In genomic region chr1:45491464-45492260, GRCh38 we compare ENCODE assay signal across 8 cellular contexts. TPM values are rescaled to one million over a fixed set of nuclear protein-coding genes. Genes with fewer than 3 reads are reported as not detected.
DNase-seq lines count a peak whose midpoint lies in the region; ATAC-seq and TF ChIP-seq lines count a peak whose summit lies in the region.

No MANE protein-coding gene starts in this region.

- H2BK5ac ChIP-seq in mesendoderm (ENCODE audit: low read length): no peak overlapping the region

- no TSS peak for BruUV-seq in mammary epithelial cell (replicated peaks; lab: Mats Ljungman, UMichigan)

- no peak overlapping the region for H3K23ac ChIP-seq in mesendoderm (ENCODE audit: low read length)

- peaks cover 0 to 5% of the 10 kb centered on the region in 2 experiments; a peak in 2 of 4 replicates for H3K4me1 ChIP-seq in SK-N-SH (ENCODE audit: control insufficient read depth in 1 of 2, insufficient read depth in 2 of 2, low read depth in 1 of 2, low read length in 1 of 2)
- peaks cover 15% of the 10 kb centered on the region for H3K4me1 ChIP-seq in mammary epithelial cell (ENCODE audit: insufficient read depth, low read length)
- no peaks in the 10 kb centered on the region for H3K4me1 ChIP-seq in mesendoderm (ENCODE audit: control insufficient read depth, low read depth, low read length)
- no peaks in the 10 kb centered on the region for H3K4me1 ChIP-seq in urinary bladder (ENCODE audit: insufficient read depth)

- H4K20me1 ChIP-seq in SK-N-SH (ENCODE audit: insufficient read depth) (no peaks in the 10 kb centered on the region), mammary epithelial cell (ENCODE audit: insufficient read depth, low read length) (no peaks in the 10 kb centered on the region)

- intact Hi-C loops in mammary epithelial cell (cut with micrococcal nuclease): loop anchor here (1.0 to 10.0 kb wide), 8 partner anchors 9 to 774 kb away; partner anchors contain the start of genes CCDC163, MMACHC, MUTYH and RNU5D-1
- intact Hi-C loops in posterior cingulate gyrus (cut with DNase I): loop anchor here (2.0 to 5.0 kb wide), 2 partner anchors 149 to 475 kb away; partner anchors contain the start of genes MUTYH and TOE1

- H3K27me3 ChIP-seq in SK-N-SH (ENCODE audit: insufficient read depth) (no peaks in the 10 kb centered on the region), mammary epithelial cell (ENCODE audit: insufficient read depth, low read length) (no peaks in the 10 kb centered on the region), mesendoderm (ENCODE audit: insufficient read depth, low read length, poor library complexity) (no peaks in the 10 kb centered on the region)

- H2AFZ ChIP-seq in SK-N-SH (ENCODE audit: low read depth) (peak overlapping the region; percentile 74), mammary epithelial cell (ENCODE audit: low read depth, low read length) (peak overlapping the region; percentile 38)

- no peaks in the 10 kb centered on the region for H3K9me3 ChIP-seq in SK-N-SH
- no peaks in the 10 kb centered on the region for H3K9me3 ChIP-seq in mammary epithelial cell (replicated peaks; ENCODE audit: insufficient read depth, low read length)

- no peak overlapping the region for H2AK5ac ChIP-seq in mesendoderm (ENCODE audit: low read length)

- H3K9me2 ChIP-seq in SK-N-SH: no peaks in the 10 kb centered on the region

- no peak overlapping the region for H3K56ac ChIP-seq in mesendoderm (ENCODE audit: low read length)

- H3K4ac ChIP-seq in mesendoderm (ENCODE audit: low read depth, low read length): no peak overlapping the region

- ATAC-seq in SK-N-SH treated with all-trans-retinoic acid at 6 μM for 48 hours: no peak

- H3K4me3 ChIP-seq in SK-N-SH (ENCODE audit: low read depth in 2 of 2, low read length in 1 of 2) (peak overlapping the region; percentile 36 to 98), mammary epithelial cell (replicated peaks in 1 of 3; ENCODE audit: insufficient read depth in 1 of 3, low read depth in 2 of 3, low read length in 3 of 3) (peak overlapping the region in 1 of 3 experiments; percentile 12), mesendoderm (ENCODE audit: low read length) (no peak overlapping the region), urinary bladder (ENCODE audit: low read depth, low read length) (peak overlapping the region; percentile 36)

- H3K4me2 ChIP-seq in SK-N-SH: peak overlapping the region; percentile 90
- peak overlapping the region; percentile 76 for H3K4me2 ChIP-seq in mammary epithelial cell (ENCODE audit: insufficient read depth, low read depth, low read length)
- H3K4me2 ChIP-seq in mesendoderm (ENCODE audit: low read length): no peak overlapping the region

- no peak overlapping the region for H2BK15ac ChIP-seq in mesendoderm (replicated peaks; ENCODE audit: low read depth)

- H3K36me3 ChIP-seq in SK-N-SH (replicated peaks in 1 of 2; ENCODE audit: control insufficient read depth in 1 of 2, insufficient read depth in 2 of 2, low read length in 1 of 2) (no peaks in the 10 kb centered on the region), mammary epithelial cell (ENCODE audit: insufficient read depth, low read length) (no peaks in the 10 kb centered on the region), mesendoderm (ENCODE audit: control insufficient read depth, insufficient read depth, low read length) (no peaks in the 10 kb centered on the region), urinary bladder (ENCODE audit: insufficient read depth) (no peaks in the 10 kb centered on the region)

- no peak for DNase-seq in SK-N-SH
- DNase-seq in mammary epithelial cell: no peak
- DNase-seq in mesendoderm: no peak
- DNase-seq in NCI-H82 treated with DMSO at 0.1 percent for 48 hours (lab: John Stamatoyannopoulos, UW; ENCODE audit: unreplicated experiment): no peak
- no peak for DNase-seq in UCSD-AML1 (lab: John Stamatoyannopoulos, UW; ENCODE audit: unreplicated experiment)
- no peak for DNase-seq in posterior cingulate gyrus

- H2BK120ac ChIP-seq in mesendoderm (ENCODE audit: low read depth, low read length): no peak overlapping the region

- no peak overlapping the region for H4K8ac ChIP-seq in mesendoderm (ENCODE audit: low read depth, low read length)

- dilution Hi-C loops in mammary epithelial cell (cut with HindIII; ENCODE audit: low sequenced_read_pairs): no loop called here

- in situ Hi-C loops in mammary epithelial cell (cut with MboI; ENCODE audit: low sequenced_read_pairs in 2 of 2): loop anchor here (5.0 to 25.0 kb wide), 4 partner anchors 134 to 704 kb away; partner anchors contain the start of genes HECTD3 (in 2 of the 2), UROD (in 2 of the 2), BEST4 (in 1 of the 2) and RPS8 (in 1 of the 2)

- TF ChIP-seq CTCF in SK-N-SH (IDR thresholded peaks at IDR 0.05) (no peak), mammary epithelial cell (conservative IDR thresholded peaks at IDR 0.05 in 1 of 2, IDR thresholded peaks at IDR 0.05 in 1 of 2; ENCODE audit: extremely low read depth in 1 of 2, insufficient read depth in 1 of 2, low read depth in 1 of 2, low read length in 2 of 2) (no peak)

- no peak for TF ChIP-seq RAD21 in SK-N-SH (IDR thresholded peaks at IDR 0.05; ENCODE audit: low read length)

- POLR2A ChIA-PET in SK-N-SH (lab: Yijun Ruan, JAX): interaction anchor here (0.9 to 3.7 kb wide), 7 partner anchors 8 to 479 kb away, joined by 3 to 24 read pairs (median 3); partner anchors contain the start of genes AKR1A1, CCDC163, MMACHC and MUTYH

- no peak overlapping the region for H3K18ac ChIP-seq in mesendoderm (ENCODE audit: low read length)

- no peak overlapping the region for H3K9ac ChIP-seq in SK-N-SH
- H3K9ac ChIP-seq in mammary epithelial cell (ENCODE audit: insufficient read depth, low read length): no peak overlapping the region
- peak overlapping the region; percentile 3 for H3K9ac ChIP-seq in mesendoderm (ENCODE audit: low read length)

- 41% methylated on average over 18 of the region's 19 CpGs for WGBS in SK-N-SH (ENCODE audit: low lambda C conversion rate)
- WGBS in mammary epithelial cell (ENCODE audit: low coverage, missing lambda C conversion rate): 45% methylated on average over 18 of the region's 19 CpGs
- no CpG with 5 or more reads among the region's 19 CpGs for WGBS in mesendoderm (ENCODE audit: extremely low coverage, insufficient coverage, low lambda C conversion rate)
- 51% methylated on average over 19 of the region's 19 CpGs for WGBS in urinary bladder

- TF ChIP-seq EP300 in SK-N-SH (IDR thresholded peaks at IDR 0.05; ENCODE audit: borderline replicate concordance in 1 of 2, low read depth in 1 of 2, low read length in 1 of 2): no peak

- H3K27ac ChIP-seq in SK-N-SH (ENCODE audit: low read depth in 2 of 2, low read length in 1 of 2): no peak overlapping the region
- no peak overlapping the region for H3K27ac ChIP-seq in mammary epithelial cell (ENCODE audit: insufficient read depth, low read depth, low read length)
- H3K27ac ChIP-seq in mesendoderm (ENCODE audit: low read depth, low read length): no peak overlapping the region
- H3K27ac ChIP-seq in urinary bladder (ENCODE audit: low read depth): no peak overlapping the region

- no peaks in the 10 kb centered on the region for H3F3A ChIP-seq in SK-N-SH (replicated peaks; ENCODE audit: insufficient read depth)

- H4K5ac ChIP-seq in mesendoderm (ENCODE audit: low read length): no peak overlapping the region

- H3K79me2 ChIP-seq in SK-N-SH (ENCODE audit: insufficient read depth) (no peaks in the 10 kb centered on the region), mammary epithelial cell (ENCODE audit: insufficient read depth, low read length) (no peaks in the 10 kb centered on the region), mesendoderm (ENCODE audit: control insufficient read depth, insufficient read depth, low read length) (no peaks in the 10 kb centered on the region)

- CTCF ChIA-PET in SK-N-SH (lab: Yijun Ruan, JAX) (interaction anchor here (0.6 to 7.9 kb wide), 19 partner anchors 9 to 1286 kb away, joined by 3 to 158 read pairs (median 4); partner anchors contain the start of genes HPDL, MMACHC, MUTYH and PRDX1), mammary epithelial cell (lab: Charles Lee; ENCODE audit: low non-redundant PET) (interaction anchor here (0.6 kb wide), 2 partner anchors 428 to 761 kb away, joined by 3 read pairs; no protein-coding TSS in a partner anchor)

- no peaks in the 10 kb centered on the region for H3K79me1 ChIP-seq in mesendoderm (ENCODE audit: low read length)

RNA-seq across cellular contexts. Expression of gene TESK2, which starts 0.7 kb away (rescaled TPM):
- polyA plus RNA-seq in SK-N-SH (2012; rRNA removed): 1.3 TPM in 2 replicates
- polyA plus RNA-seq in SK-N-SH (2012; cell fraction: cytosol; rRNA removed): 1.1 TPM in 2 replicates
- polyA plus RNA-seq in SK-N-SH (2012; cell fraction: nucleus; rRNA removed): 2.5 and 3.2 TPM in 2 replicates
- total RNA-seq in mammary epithelial cell: 1 to 10 TPM; 3.8 to 4.5 TPM
- polyA plus RNA-seq in mammary epithelial cell: 2.4 TPM
- 1.9 TPM for polyA minus RNA-seq in mammary epithelial cell
- 3.1 TPM for polyA plus RNA-seq in mesendoderm (2013, experiment 1 of 2)
- polyA plus RNA-seq in mesendoderm (2013, experiment 2 of 2): 3.3 TPM
- 3.2 TPM for total RNA-seq in urinary bladder
- 5.7 TPM for polyA plus RNA-seq in urinary bladder

RNA-seq across cellular contexts. Expression of gene CCDC163, which starts 8.2 kb away (rescaled TPM):
- polyA plus RNA-seq in SK-N-SH (2012; rRNA removed) (1.1 and 1.6 TPM in 2 replicates), mammary epithelial cell (3.1 TPM), urinary bladder (2.8 TPM)
- polyA plus RNA-seq in SK-N-SH (2012; cell fraction: cytosol; rRNA removed): 0.93 and 1.1 TPM in 2 replicates
- 0.58 and 0.98 TPM in 2 replicates for polyA plus RNA-seq in SK-N-SH (2012; cell fraction: nucleus; rRNA removed)
- total RNA-seq in mammary epithelial cell (1 to 10 TPM; 1.0 to 5.1 TPM), urinary bladder (0.42 TPM)
- 10.5 TPM for polyA minus RNA-seq in mammary epithelial cell
- 1.6 TPM for polyA plus RNA-seq in mesendoderm (2013, experiment 1 of 2)
- 1.8 TPM for polyA plus RNA-seq in mesendoderm (2013, experiment 2 of 2)

RNA-seq across cellular contexts. Expression of gene MMACHC, which starts 8.4 kb away (rescaled TPM):
- polyA plus RNA-seq in SK-N-SH (2012; rRNA removed) (4.0 and 4.3 TPM in 2 replicates), mammary epithelial cell (9.4 TPM), urinary bladder (2.7 TPM)
- polyA plus RNA-seq in SK-N-SH (2012; cell fraction: cytosol; rRNA removed): 1.8 and 2.5 TPM in 2 replicates
- 2.7 and 3.2 TPM in 2 replicates for polyA plus RNA-seq in SK-N-SH (2012; cell fraction: nucleus; rRNA removed)
- total RNA-seq in mammary epithelial cell (10 to 100 TPM in 1 of 2 donors, 1 to 10 TPM in 1; 4.3 to 10.4 TPM), urinary bladder (1.9 TPM)
- polyA minus RNA-seq in mammary epithelial cell: 14.1 TPM
- polyA plus RNA-seq in mesendoderm (2013, experiment 1 of 2): 10.7 TPM
- 11.6 TPM for polyA plus RNA-seq in mesendoderm (2013, experiment 2 of 2)

RNA-seq across cellular contexts. Expression of gene PRDX1, which starts 30.0 kb away (rescaled TPM):
- polyA plus RNA-seq in SK-N-SH (2012; rRNA removed) (467 and 551 TPM in 2 replicates), mammary epithelial cell (674 TPM), urinary bladder (491 TPM)
- polyA plus RNA-seq in SK-N-SH (2012; cell fraction: cytosol; rRNA removed): 594 and 715 TPM in 2 replicates
- polyA plus RNA-seq in SK-N-SH (2012; cell fraction: nucleus; rRNA removed): 153 and 277 TPM in 2 replicates
- total RNA-seq in mammary epithelial cell (100 to 1,000 TPM; 273 to 406 TPM), urinary bladder (232 TPM)
- 272 TPM for polyA minus RNA-seq in mammary epithelial cell
- 1,174 TPM for polyA plus RNA-seq in mesendoderm (2013, experiment 1 of 2)
- polyA plus RNA-seq in mesendoderm (2013, experiment 2 of 2): 1,171 TPM

RNA-seq across cellular contexts. Expression of gene AKR1A1, which starts 59.0 kb away (rescaled TPM):
- polyA plus RNA-seq in SK-N-SH (2012; rRNA removed) (156 and 185 TPM in 2 replicates), mammary epithelial cell (118 TPM), urinary bladder (101 TPM)
- 111 and 140 TPM in 2 replicates for polyA plus RNA-seq in SK-N-SH (2012; cell fraction: cytosol; rRNA removed)
- polyA plus RNA-seq in SK-N-SH (2012; cell fraction: nucleus; rRNA removed): 215 and 220 TPM in 2 replicates
- total RNA-seq in mammary epithelial cell (10 to 100 TPM; 58.7 to 79.7 TPM), urinary bladder (76.1 TPM)
- 105 TPM for polyA minus RNA-seq in mammary epithelial cell
- 169 TPM for polyA plus RNA-seq in mesendoderm (2013, experiment 1 of 2)
- 177 TPM for polyA plus RNA-seq in mesendoderm (2013, experiment 2 of 2)
